ENCODE assay signal across 21 cellular contexts in genomic region chr7:140170375-140170774, GRCh38.
"Had no signal": no experiment of that assay in that cellular context is flagged by ENCODE, and none has a peak within 500 bp of the region (broad histone marks: within the 10 kb centered on the region; RNA-seq: fewer than 3 reads in every experiment).

No MANE protein-coding gene starts in this region.

- ATAC-seq: activated naive CD4-positive, alpha-beta T cell treated with anti-CD3 and anti-CD28 coated beads, Interleukin-2, amount 50 U/mL, for 72 hours; gastrocnemius medialis; heart left ventricle; upper lobe of right lung had no signal

- H3K27ac Mint-ChIP-seq: activated naive CD4-positive, alpha-beta T cell treated with anti-CD3 and anti-CD28 coated beads, Interleukin-2, amount 50 U/mL, for 72 hours; brain; mesothelial cell of epicardium; neural progenitor cell had no signal

- H3K36me3 Mint-ChIP-seq: activated naive CD4-positive, alpha-beta T cell treated with anti-CD3 and anti-CD28 coated beads, Interleukin-2, amount 50 U/mL, for 72 hours; immature natural killer cell; mesothelial cell of epicardium had no signal

- H3K4me3 Mint-ChIP-seq: immature natural killer cell, mesothelial cell of epicardium, neural progenitor cell had no signal

- H3K9me3 Mint-ChIP-seq: activated naive CD4-positive, alpha-beta T cell treated with anti-CD3 and anti-CD28 coated beads, Interleukin-2, amount 50 U/mL, for 72 hours; brain; immature natural killer cell; mesothelial cell of epicardium; neural progenitor cell had no signal

- H3K27me3 Mint-ChIP-seq: brain had no signal

- DNase-seq: activated CD4-positive, alpha-beta T cell treated with anti-CD3 and anti-CD28 coated beads, Interleukin-2, amount 50 U/mL, for 48 hours; activated CD4-positive, CD25-positive, alpha-beta regulatory T cell treated with anti-CD3 and anti-CD28 coated beads, Interleukin-2, amount 50 U/mL, for 72 hours; activated effector memory CD4-positive, alpha-beta T cell treated with Interleukin-2 at 50 U/mL for 16 hours; activated T-cell treated with anti-CD3 and anti-CD28 coated beads, Interleukin-2, amount 50 U/mL, for 1 hour; amygdala; dermis blood vessel endothelial cell; erythroblast; gastrocnemius medialis; heart left ventricle; immature natural killer cell; ovary; stimulated activated CD4-positive, alpha-beta T cell treated with anti-CD3 and anti-CD28 coated beads, Interleukin-1b, Interleukin-23, amount 100 ng/mL, for 48 hours; stomach; SW 1271; T-helper 9 cell; testis; upper lobe of right lung had no signal
